8 cellular contexts compared by ENCODE assay signal in the genomic region with DNA sequence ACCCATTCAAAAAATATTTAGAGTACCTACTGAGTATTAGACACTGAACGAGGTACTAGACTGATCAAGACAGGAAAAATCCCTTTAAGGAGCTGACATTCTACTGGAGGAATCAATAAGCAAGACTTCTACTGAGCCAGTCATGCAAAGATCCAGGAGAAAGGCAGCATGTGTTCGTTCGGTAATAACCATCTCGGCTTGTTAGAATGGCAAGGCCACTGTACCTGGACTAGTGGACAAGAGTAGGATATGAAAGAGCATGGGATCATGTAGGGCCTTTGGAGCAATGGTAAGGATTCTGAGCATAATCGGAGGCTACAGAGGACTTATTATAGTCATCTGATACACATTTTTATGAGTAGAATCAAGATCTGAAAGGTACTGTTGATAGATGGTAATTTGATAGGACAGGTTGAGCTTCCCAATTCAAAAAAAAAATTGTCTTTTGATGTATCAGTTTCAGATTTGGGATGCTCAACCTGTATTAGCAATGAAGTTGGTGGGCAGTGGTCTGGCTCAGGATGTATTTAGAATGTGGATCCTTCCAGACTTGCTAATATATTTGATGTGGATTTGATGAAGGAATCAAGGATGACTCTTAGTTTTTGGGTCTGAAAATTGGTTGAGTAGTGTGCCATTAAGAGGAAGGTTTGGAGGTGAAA. TPM values are rescaled to one million over a fixed set of nuclear protein-coding genes. Genes with fewer than 3 reads are reported as not detected.
A peak's percentile ranks its signal among the peaks of the same experiment; 100 is the strongest.
DNase-seq lines count a peak whose midpoint lies in the region; ATAC-seq, FAIRE-seq and TF ChIP-seq lines count a peak whose summit lies in the region.

No MANE protein-coding gene starts in this region.

- DNase-seq in CD14-positive monocyte (ENCODE audit: low spot score) (no peak), HFFc6 (no peak), NCI-H2029 (lab: John Stamatoyannopoulos, UW) (no peak), pancreas (no peak)
- no peak for DNase-seq in activated T-helper 1 cell treated with anti-CD3 and anti-CD28 coated beads, Interleukin-12 subunit alpha, Interleukin-12 subunit beta, Interleukin-2, Interleukin-4 antibody, amounts not matched to agents 30 ng/mL and 10 ng/mL and 1 ng/mL, durations not matched to agents 14 hours and 24 hours and 36 hours (ENCODE audit: low spot score)

- intact Hi-C loops in CD14-positive monocyte (cut with micrococcal nuclease) (loop anchor here (10.0 kb wide), 2 partner anchors 137 to 183 kb away; partner anchors contain the start of gene DESI2 (in 1 of the 2)), pancreas (cut with DNase I) (loop anchor here in 1 of 3 donors (2.0 kb wide), 1 partner anchor 23 kb away; no protein-coding TSS in a partner anchor)
- intact Hi-C loops in activated T-helper 1 cell treated with anti-CD3 and anti-CD28 coated beads, Interleukin-12 subunit alpha, Interleukin-12 subunit beta, Interleukin-2, Interleukin-4 antibody, amounts not matched to agents 30 ng/mL and 10 ng/mL and 1 ng/mL, durations not matched to agents 14 hours and 24 hours and 36 hours (cut with micrococcal nuclease): loop anchor here (10.0 kb wide), 2 partner anchors 513 to 1583 kb away; partner anchors contain the start of genes CEP170 and SDCCAG8

- H3K4me3 Mint-ChIP-seq in CD14-positive monocyte (no peak overlapping the region), HFFc6 (peak overlapping the region; percentile 93)
- peak overlapping the region; percentile 96 for H3K4me3 Mint-ChIP-seq in activated T-helper 1 cell treated with anti-CD3 and anti-CD28 coated beads, Interleukin-12 subunit alpha, Interleukin-12 subunit beta, Interleukin-2, Interleukin-4 antibody, amounts not matched to agents 30 ng/mL and 10 ng/mL and 1 ng/mL, durations not matched to agents 14 hours and 24 hours and 36 hours

- WGBS in pancreas, 2 donors: 36 to 40% methylated on average over 5 of the region's 5 CpGs

- H3K4me1 ChIP-seq in muscle layer of colon (ENCODE audit: insufficient read depth, low read length) (peaks cover 31% of the 10 kb centered on the region), pancreas (peaks cover 0 to 23% (median 22%) of the 10 kb centered on the region in 3 donors)

- H3K9me3 Mint-ChIP-seq in CD14-positive monocyte (no peaks in the 10 kb centered on the region), HFFc6 (no peaks in the 10 kb centered on the region)
- no peaks in the 10 kb centered on the region for H3K9me3 Mint-ChIP-seq in activated T-helper 1 cell treated with anti-CD3 and anti-CD28 coated beads, Interleukin-12 subunit alpha, Interleukin-12 subunit beta, Interleukin-2, Interleukin-4 antibody, amounts not matched to agents 30 ng/mL and 10 ng/mL and 1 ng/mL, durations not matched to agents 14 hours and 24 hours and 36 hours

- H3K36me3 ChIP-seq in muscle layer of colon (ENCODE audit: insufficient read depth, low read length) (peaks cover 12% of the 10 kb centered on the region), pancreas (peaks cover 0 to 6% (median 0%) of the 10 kb centered on the region in 3 donors)

- H3K27me3 Mint-ChIP-seq in CD14-positive monocyte (ENCODE audit: low read depth in 3 of 3) (no peaks in the 10 kb centered on the region), HFFc6 (ENCODE audit: insufficient read depth) (no peaks in the 10 kb centered on the region)
- no peaks in the 10 kb centered on the region for H3K27me3 Mint-ChIP-seq in activated T-helper 1 cell treated with anti-CD3 and anti-CD28 coated beads, Interleukin-12 subunit alpha, Interleukin-12 subunit beta, Interleukin-2, Interleukin-4 antibody, amounts not matched to agents 30 ng/mL and 10 ng/mL and 1 ng/mL, durations not matched to agents 14 hours and 24 hours and 36 hours (ENCODE audit: insufficient read depth)

- ATAC-seq in HG02610 (IDR thresholded peaks at IDR 0.05; ENCODE audit: unreplicated experiment): no peak
- ATAC-seq in GM19395 (IDR thresholded peaks at IDR 0.05; ENCODE audit: unreplicated experiment): no peak
- ATAC-seq in pancreas: no peak

- H3K9ac ChIP-seq in muscle layer of colon (ENCODE audit: low read length): no peak overlapping the region

- peak overlapping the region; percentile 3 for H3K27ac ChIP-seq in muscle layer of colon (ENCODE audit: low read depth, low read length)
- H3K27ac ChIP-seq in pancreas: peak overlapping the region in 1 of 4 donors; percentile 30

- peak overlapping the region in 4 of 7 donors; percentile 12 to 52 (median 37) for H3K27ac Mint-ChIP-seq in CD14-positive monocyte
- peak overlapping the region; percentile 70 for H3K27ac Mint-ChIP-seq in HFFc6
- peak overlapping the region; percentile 49 for H3K27ac Mint-ChIP-seq in activated T-helper 1 cell treated with anti-CD3 and anti-CD28 coated beads, Interleukin-12 subunit alpha, Interleukin-12 subunit beta, Interleukin-2, Interleukin-4 antibody, amounts not matched to agents 30 ng/mL and 10 ng/mL and 1 ng/mL, durations not matched to agents 14 hours and 24 hours and 36 hours

- peaks cover 43% of the 10 kb centered on the region for H3K4me1 Mint-ChIP-seq in CD14-positive monocyte
- H3K4me1 Mint-ChIP-seq in HFFc6 (ENCODE audit: low read depth): peaks cover 71% of the 10 kb centered on the region
- peaks cover 76% of the 10 kb centered on the region for H3K4me1 Mint-ChIP-seq in activated T-helper 1 cell treated with anti-CD3 and anti-CD28 coated beads, Interleukin-12 subunit alpha, Interleukin-12 subunit beta, Interleukin-2, Interleukin-4 antibody, amounts not matched to agents 30 ng/mL and 10 ng/mL and 1 ng/mL, durations not matched to agents 14 hours and 24 hours and 36 hours (ENCODE audit: low read depth)

- peak overlapping the region; percentile 12 to 78 for H3K4me3 ChIP-seq in muscle layer of colon (ENCODE audit: low read depth in 1 of 2, low read length in 2 of 2)
- H3K4me3 ChIP-seq in pancreas: no peak overlapping the region

- H3K36me3 Mint-ChIP-seq in CD14-positive monocyte (peaks cover 34 to 43% of the 10 kb centered on the region in 2 donors), HFFc6 (ENCODE audit: low read depth) (peaks cover 46% of the 10 kb centered on the region)
- H3K36me3 Mint-ChIP-seq in activated T-helper 1 cell treated with anti-CD3 and anti-CD28 coated beads, Interleukin-12 subunit alpha, Interleukin-12 subunit beta, Interleukin-2, Interleukin-4 antibody, amounts not matched to agents 30 ng/mL and 10 ng/mL and 1 ng/mL, durations not matched to agents 14 hours and 24 hours and 36 hours (ENCODE audit: low read depth): peaks cover 49% of the 10 kb centered on the region

- TF ChIP-seq CTCF in CD14-positive monocyte (IDR thresholded peaks at IDR 0.05) (no peak), HFFc6 (IDR thresholded peaks at IDR 0.05) (no peak), pancreas (IDR thresholded peaks at IDR 0.05) (no peak)

- no peaks in the 10 kb centered on the region for H3K9me3 ChIP-seq in muscle layer of colon (ENCODE audit: low read length)
- H3K9me3 ChIP-seq in pancreas: no peaks in the 10 kb centered on the region

- H3K27me3 ChIP-seq in muscle layer of colon (ENCODE audit: control insufficient read depth in 1 of 2, insufficient read depth in 2 of 2, low read length in 2 of 2): no peaks in the 10 kb centered on the region
- H3K27me3 ChIP-seq in pancreas: no peaks in the 10 kb centered on the region

- FAIRE-seq in pancreas (lab: Jason Lieb, UNC): no peak

RNA-seq across cellular contexts. Expression of gene COX20, which starts 2.3 kb away (rescaled TPM):
- 10 to 100 TPM; 15.8 to 17.9 TPM for polyA plus RNA-seq in CD14-positive monocyte
- total RNA-seq in HFFc6 (2021; fragmentation: NEBNext Ultra II Directional; extraction: Animal tissue kit (Norgen Biotek cat#: 25700)): 10 to 100 TPM; 42.6 to 70.8 (median 58.9) TPM
- 27.4 and 27.6 TPM in 2 replicates for total RNA-seq in activated T-helper 1 cell treated with anti-CD3 and anti-CD28 coated beads, Interleukin-12 subunit alpha, Interleukin-12 subunit beta, Interleukin-2, Interleukin-4 antibody, amounts not matched to agents 30 ng/mL and 10 ng/mL and 1 ng/mL, durations not matched to agents 14 hours and 24 hours and 36 hours
- 10 to 100 TPM; 10.7 to 21.8 (median 14.8) TPM for total RNA-seq in pancreas
- 10 to 100 TPM; 41.1 to 44.5 TPM for polyA plus RNA-seq in pancreas

RNA-seq across cellular contexts. Expression of gene HNRNPU, which starts 26.6 kb away (rescaled TPM):
- 100 to 1,000 TPM in 1 of 2 donors, 10 to 100 TPM in 1; 71.5 to 143 TPM for polyA plus RNA-seq in CD14-positive monocyte
- 100 to 1,000 TPM; 266 to 344 (median 322) TPM for total RNA-seq in HFFc6 (2021; fragmentation: NEBNext Ultra II Directional; extraction: Animal tissue kit (Norgen Biotek cat#: 25700))
- total RNA-seq in activated T-helper 1 cell treated with anti-CD3 and anti-CD28 coated beads, Interleukin-12 subunit alpha, Interleukin-12 subunit beta, Interleukin-2, Interleukin-4 antibody, amounts not matched to agents 30 ng/mL and 10 ng/mL and 1 ng/mL, durations not matched to agents 14 hours and 24 hours and 36 hours: 566 and 573 TPM in 2 replicates
- 100 to 1,000 TPM in 4 of 6 donors, 10 to 100 TPM in 2; 87.9 to 157 (median 115) TPM for total RNA-seq in pancreas
- 100 to 1,000 TPM in 1 of 2 donors, 10 to 100 TPM in 1; 59.1 to 111 TPM for polyA plus RNA-seq in pancreas

Comparison
In these comparisons a context has a peak if more than half of its experiments do, and no peak if none do; other contexts are left out.
1. H3K4me3 Mint-ChIP-seq: peak in HFFc6 (single experiment) and activated T-helper 1 cell treated with anti-CD3 and anti-CD28 coated beads, Interleukin-12 subunit alpha, Interleukin-12 subunit beta, Interleukin-2, Interleukin-4 antibody, amounts not matched to agents 30 ng/mL and 10 ng/mL and 1 ng/mL, durations not matched to agents 14 hours and 24 hours and 36 hours (single experiment); none in CD14-positive monocyte (0 of 2).
2. H3K4me3 ChIP-seq: peak in muscle layer of colon (2 of 2); none in pancreas (0 of 4).
3. Peak in every context shown above with its lines, with median percentiles within 50 percentile points of each other: H3K27ac Mint-ChIP-seq.